In genomic region chr20:20752712-20753111, GRCh38 we compare ENCODE assay signal across 22 cellular contexts. TPM values are rescaled to one million over a fixed set of nuclear protein-coding genes. Genes with fewer than 3 reads are reported as not detected.
DNase-seq lines count a peak whose midpoint lies in the region; ATAC-seq, FAIRE-seq and TF ChIP-seq lines count a peak whose summit lies in the region.
"Had no signal": no experiment of that assay in that cellular context is flagged by ENCODE, and none has a peak within 500 bp of the region (broad histone marks: within the 10 kb centered on the region; RNA-seq: fewer than 3 reads in every experiment).

No MANE protein-coding gene starts in this region.

- CTCF ChIA-PET in endothelial cell of umbilical vein (lab: Charles Lee) = interaction anchor here (0.6 to 1.7 kb wide), 4 partner anchors 9 to 72 kb away, joined by 3 to 6 read pairs (median 4); no protein-coding TSS in a partner anchor

- peaks cover 18% of the 10 kb centered on the region for H3K4me1 ChIP-seq in endothelial cell of umbilical vein (ENCODE audit: control insufficient read depth, extremely low read depth, insufficient read depth, low read length)
- H3K4me1 ChIP-seq in psoas muscle = peaks cover 8% of the 10 kb centered on the region
- H3K4me1 ChIP-seq: SJSA1 had no signal

- BruUV-seq in endothelial cell of umbilical vein (replicated peaks; lab: Mats Ljungman, UMichigan) = no TSS peak

- H3K4me3 Mint-ChIP-seq in CD14-positive monocyte = peak overlapping the region in 1 of 2 donors; percentile 61
- H3K4me3 Mint-ChIP-seq: activated B cell treated with CpG ODN at 0.5 μM for 24 hours; activated CD4-positive, alpha-beta memory T cell treated with anti-CD3 and anti-CD28 coated beads for 36 hours; B cell; stimulated activated memory B cell treated with anti-CD40 and anti-IgM and Interleukin-4, amounts not matched to agents 10 μg/mL and 1 μg/mL and 100 μg/mL, for 72 hours; T-helper 17 cell had no signal

- peak in 1 of 4 donors; percentile 33 for ATAC-seq in psoas muscle
- ATAC-seq in HG03025 (IDR thresholded peaks at IDR 0.05; ENCODE audit: low FRiP score, unreplicated experiment) = no peak
- ATAC-seq in HG02642 (IDR thresholded peaks at IDR 0.05; ENCODE audit: poor library complexity, unreplicated experiment) = no peak
- no peak for ATAC-seq in HG02840 (IDR thresholded peaks at IDR 0.05; ENCODE audit: low FRiP score, unreplicated experiment)
- ATAC-seq: left lobe of liver; sciatic nerve; stimulated activated memory B cell treated with anti-CD40 and anti-IgM and Interleukin-4, amounts not matched to agents 10 μg/mL and 1 μg/mL and 100 μg/mL, for 72 hours; T-helper 17 cell had no signal

- H4K20me1 ChIP-seq in endothelial cell of umbilical vein (replicated peaks; ENCODE audit: control insufficient read depth, extremely low read depth, insufficient read depth, low read length) = no peaks in the 10 kb centered on the region

- no peaks in the 10 kb centered on the region for H3K27me3 Mint-ChIP-seq in CD14-positive monocyte (ENCODE audit: low read depth in 3 of 3)

- dilution Hi-C loops in endothelial cell of umbilical vein (cut with MboI; ENCODE audit: extremely low pct_ligation_motif_present, low sequenced_read_pairs) = no loop called here

- H3K4me2 ChIP-seq in endothelial cell of umbilical vein (ENCODE audit: insufficient read depth, low read length) = peak overlapping the region; percentile 27

- H2AFZ ChIP-seq in endothelial cell of umbilical vein (ENCODE audit: low read depth, low read length) = peak overlapping the region; percentile 14

- H3K36me3 ChIP-seq in endothelial cell of umbilical vein (ENCODE audit: control insufficient read depth in 2 of 2, extremely low read depth in 1 of 2, insufficient read depth in 2 of 2, low read length in 2 of 2) (no peaks in the 10 kb centered on the region), psoas muscle (ENCODE audit: insufficient read depth in 1 of 2, low read depth in 1 of 2) (no peaks in the 10 kb centered on the region)
- H3K36me3 ChIP-seq: cardiac muscle cell, SJSA1 had no signal

- TF ChIP-seq CTCF in CD14-positive monocyte (IDR thresholded peaks at IDR 0.05) (no peak), endothelial cell of umbilical vein (IDR thresholded peaks at IDR 0.05; ENCODE audit: extremely low read depth in 1 of 2, insufficient read depth in 1 of 2, low read depth in 1 of 2, low read length in 2 of 2) (no peak), psoas muscle (IDR thresholded peaks at IDR 0.05) (no peak)

- FAIRE-seq in endothelial cell of umbilical vein (lab: Jason Lieb, UNC) = peak; percentile 91

- H3K4me3 ChIP-seq in endothelial cell of umbilical vein (replicated peaks in 1 of 3; ENCODE audit: insufficient read depth in 1 of 3, low read depth in 1 of 3, low read length in 3 of 3) (no peak overlapping the region), psoas muscle (no peak overlapping the region)
- H3K4me3 ChIP-seq: cardiac muscle cell, SJSA1 had no signal

- H3K9ac ChIP-seq in endothelial cell of umbilical vein (replicated peaks; ENCODE audit: extremely low read depth, insufficient read depth, low read length) = peak overlapping the region; percentile 51

- peaks cover 6% of the 10 kb centered on the region for H3K9me3 ChIP-seq in endothelial cell of umbilical vein (replicated peaks; ENCODE audit: control insufficient read depth, insufficient read depth, low read length)
- H3K9me3 ChIP-seq in psoas muscle = peaks cover 5% of the 10 kb centered on the region
- H3K9me3 ChIP-seq: SJSA1 had no signal

- H3K27ac ChIP-seq in endothelial cell of umbilical vein (ENCODE audit: insufficient read depth, low read depth, low read length) (peak overlapping the region; percentile 62), psoas muscle (peak overlapping the region; percentile 61)
- H3K27ac ChIP-seq: cardiac muscle cell, SJSA1 had no signal

- no peaks in the 10 kb centered on the region for H3K79me2 ChIP-seq in endothelial cell of umbilical vein (ENCODE audit: control insufficient read depth, insufficient read depth, low read length)

- WGBS in psoas muscle, 3 donors = 64 to 66% (median 65%) methylated on average over 5 of the region's 5 CpGs

- no peaks in the 10 kb centered on the region for H3K9me1 ChIP-seq in endothelial cell of umbilical vein (replicated peaks; ENCODE audit: control insufficient read depth, extremely low read depth, insufficient read depth, low read length)

- no peak for TF ChIP-seq POLR2A in endothelial cell of umbilical vein (IDR thresholded peaks at IDR 0.05; ENCODE audit: low read depth, low read length)

- peak overlapping the region in 6 of 7 donors; percentile 20 to 91 (median 68) for H3K27ac Mint-ChIP-seq in CD14-positive monocyte
- H3K27ac Mint-ChIP-seq: activated B cell treated with CpG ODN at 0.5 μM for 24 hours; activated CD4-positive, alpha-beta memory T cell treated with anti-CD3 and anti-CD28 coated beads for 36 hours; B cell; stimulated activated memory B cell treated with anti-CD40 and anti-IgM and Interleukin-4, amounts not matched to agents 10 μg/mL and 1 μg/mL and 100 μg/mL, for 72 hours; T-helper 17 cell had no signal

- H3K36me3 Mint-ChIP-seq in CD14-positive monocyte = peaks cover 8% of the 10 kb centered on the region in 2 donors
- H3K36me3 Mint-ChIP-seq: activated CD4-positive, alpha-beta memory T cell treated with anti-CD3 and anti-CD28 coated beads for 36 hours had no signal

- peaks cover 0 to 11% (median 7%) of the 10 kb centered on the region in 7 donors for H3K9me3 Mint-ChIP-seq in CD14-positive monocyte

- H3K4me1 Mint-ChIP-seq in CD14-positive monocyte = peaks cover 45% of the 10 kb centered on the region

- intact Hi-C loops in CD14-positive monocyte (cut with micrococcal nuclease) = no loop called here
- intact Hi-C loops in endothelial cell of umbilical vein (cut with micrococcal nuclease) = loop anchor here (1.0 to 2.0 kb wide), 7 partner anchors 8 to 88 kb away; partner anchors contain the start of gene RALGAPA2
- intact Hi-C loops in psoas muscle (cut with DNase I) = no loop called here

- POLR2A ChIA-PET in endothelial cell of umbilical vein (lab: Charles Lee) = interaction anchor here (0.7 to 1.3 kb wide), 2 partner anchors 9 to 20 kb away, joined by 3 to 6 read pairs; no protein-coding TSS in a partner anchor

- no peaks in the 10 kb centered on the region for H3K27me3 ChIP-seq in endothelial cell of umbilical vein (ENCODE audit: control insufficient read depth in 2 of 2, insufficient read depth in 2 of 2, low read length in 2 of 2)
- H3K27me3 ChIP-seq in psoas muscle (ENCODE audit: insufficient read depth in 3 of 3, low read length in 2 of 3) = no peaks in the 10 kb centered on the region
- H3K27me3 ChIP-seq: cardiac muscle cell, SJSA1 had no signal

- DNase-seq in CD14-positive monocyte (ENCODE audit: low spot score) = no peak
- peak; percentile 7 for DNase-seq in HT-29 (ENCODE audit: low spot score)
- peak; percentile 89 for DNase-seq in endothelial cell of umbilical vein (ENCODE audit: low read depth, low spot score)
- DNase-seq in psoas muscle = no peak
- DNase-seq in NK-92 (lab: John Stamatoyannopoulos, UW; ENCODE audit: unreplicated experiment) = no peak
- DNase-seq: activated B cell treated with CpG ODN at 0.5 μM for 24 hours; activated CD4-positive, alpha-beta memory T cell treated with anti-CD3 and anti-CD28 coated beads for 36 hours; amniotic stem cell; COR-L47; erythroblast; NCI-H187 treated with DMSO at 0.1 percent for 48 hours; T-helper 17 cell; trophoblast cell had no signal

TF ChIP-seq in endothelial cell of umbilical vein, 7 proteins besides CTCF, POLR2A, EP300 and RAD21:
- no peak for TF ChIP-seq MYC (IDR thresholded peaks at IDR 0.05; ENCODE audit: low read depth, low read length)
- no peak for TF ChIP-seq FOS (IDR thresholded peaks at IDR 0.05; ENCODE audit: borderline replicate concordance, insufficient read depth, low read length)
- no peak for TF ChIP-seq EZH2 (IDR thresholded peaks at IDR 0.05; ENCODE audit: borderline replicate concordance, low read depth, low read length, severe bottlenecking)
- peak; percentile 34 for TF ChIP-seq GATA2 (IDR thresholded peaks at IDR 0.05; ENCODE audit: insufficient read depth, insufficient read length, low read depth, low read length)
- no peak for TF ChIP-seq POLR2AphosphoS5 (IDR thresholded peaks at IDR 0.05; ENCODE audit: insufficient read depth, low read depth, low read length)
- no peak for TF ChIP-seq MAX (IDR thresholded peaks at IDR 0.05; ENCODE audit: insufficient read depth, insufficient read length)
- peak; percentile 78 for TF ChIP-seq JUN (IDR thresholded peaks at IDR 0.05; ENCODE audit: borderline replicate concordance, insufficient read depth, insufficient read length, low read depth)

RNA-seq across cellular contexts. Expression of gene RALGAPA2, which starts 40.3 kb away (rescaled TPM):
- polyA plus RNA-seq in CD14-positive monocyte (1 to 10 TPM; 6.2 to 8.9 TPM), endothelial cell of umbilical vein (8.1 and 10.0 TPM in 2 replicates), psoas muscle (10 to 100 TPM; 12.2 to 49.3 (median 24.1) TPM)
- total RNA-seq in HT-29 (2014; rRNA removed; shearing (Covaris generic)) = 18.2 and 20.1 TPM in 2 replicates
- total RNA-seq in endothelial cell of umbilical vein (39.7 and 46.8 TPM in 2 replicates), psoas muscle (10 to 100 TPM; 51.1 to 75.5 (median 71.4) TPM)
- 9.7 and 9.9 TPM in 2 replicates for polyA plus RNA-seq in endothelial cell of umbilical vein (2011; cell fraction: cytosol; rRNA removed)
- polyA plus RNA-seq in endothelial cell of umbilical vein (2011; cell fraction: nucleus; rRNA removed) = 34.7 and 38.6 TPM in 2 replicates
- 14.3 and 14.9 TPM in 2 replicates for polyA plus RNA-seq in endothelial cell of umbilical vein (2012)
- polyA minus RNA-seq in endothelial cell of umbilical vein = 45.8 and 48.3 TPM in 2 replicates
- polyA minus RNA-seq in endothelial cell of umbilical vein (2011; cell fraction: cytosol; rRNA and poly(A)+ RNA removed) = 3.3 TPM
- polyA minus RNA-seq in endothelial cell of umbilical vein (2011; cell fraction: nucleus; rRNA and poly(A)+ RNA removed) = 92.9 and 113 TPM in 2 replicates

Comparison
In these comparisons a context has a peak if more than half of its experiments do, and no peak if none do; other contexts are left out.
1. DNase-seq: peak in HT-29 (single experiment) and endothelial cell of umbilical vein (single experiment); none in CD14-positive monocyte (single experiment), psoas muscle (0 of 2) and NK-92 (single experiment).